8 cellular contexts compared by ENCODE assay signal in the genomic region with DNA sequence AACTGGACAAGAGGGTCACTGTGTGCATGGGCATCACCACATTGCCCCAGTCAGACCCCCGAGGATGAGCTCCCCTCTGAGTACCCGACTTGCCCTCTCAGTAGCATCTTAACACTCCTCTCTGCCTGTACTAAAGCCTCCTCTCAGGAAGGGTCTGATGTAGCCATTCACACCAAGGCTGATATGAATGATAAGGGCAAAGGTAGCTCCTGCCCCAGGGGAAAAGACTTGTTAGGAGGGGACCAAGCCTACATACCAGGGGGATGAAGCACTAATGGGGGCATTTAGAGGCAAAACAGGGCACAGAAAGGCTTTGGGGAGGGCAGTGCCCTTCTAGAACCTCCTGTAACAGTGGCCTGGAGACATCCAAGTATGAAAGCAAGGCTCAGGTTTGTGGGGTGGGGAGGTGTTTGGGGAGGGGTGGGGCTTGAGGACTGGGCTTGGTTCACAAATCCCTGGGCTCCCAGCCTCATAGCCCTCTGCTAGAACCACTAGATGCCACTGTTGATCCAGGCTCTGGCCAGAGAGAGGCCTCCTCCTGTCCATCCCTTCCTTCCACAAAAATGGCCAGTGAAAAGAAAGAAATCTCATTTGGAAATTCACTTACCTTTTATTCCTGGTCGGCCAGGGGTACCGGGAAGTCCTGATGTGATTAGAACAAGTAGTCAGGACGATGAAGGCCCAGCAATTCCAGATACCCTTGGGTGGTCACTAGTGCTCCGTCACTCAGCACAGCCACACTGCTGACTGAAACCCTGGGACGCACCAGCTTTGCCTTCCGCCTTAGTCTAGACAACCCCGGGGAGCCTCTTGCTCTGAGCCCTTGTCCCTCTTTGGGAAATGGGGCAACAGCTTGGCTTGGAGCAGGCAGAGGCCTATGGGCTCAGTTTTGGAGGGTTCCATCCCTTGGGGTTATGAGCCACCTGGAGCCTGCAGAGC. TPM values are rescaled to one million over a fixed set of nuclear protein-coding genes. Genes with fewer than 3 reads are reported as not detected.
DNase-seq lines count a peak whose midpoint lies in the region; ATAC-seq and TF ChIP-seq lines count a peak whose summit lies in the region.

No MANE protein-coding gene starts in this region.

- TF ChIP-seq CTCF in 22Rv1 (IDR thresholded peaks at IDR 0.05) (peak; percentile 32), epithelial cell of esophagus (IDR thresholded peaks at IDR 0.05; ENCODE audit: insufficient read depth, low read depth, low read length, missing control alignments) (peak; percentile 52)

- H3K36me3 ChIP-seq in NT2/D1 (ENCODE audit: insufficient read depth, insufficient read length, low read length) = no peaks in the 10 kb centered on the region

- DNase-seq in GM03348 (ENCODE audit: low spot score) (peak; percentile 92), NT2/D1 (ENCODE audit: low read depth, low spot score) (peak; percentile 59), epithelial cell of esophagus (ENCODE audit: low read depth) (no peak), myocyte (ENCODE audit: low read depth) (peak; percentile 73)
- no peak for DNase-seq in stimulated activated CD4-positive, alpha-beta T cell treated with anti-CD3 and anti-CD28 coated beads, Interleukin-2, amount 100 ng/mL, for 24 hours

- H3K4me3 ChIP-seq in NT2/D1 (ENCODE audit: insufficient read length, low read depth) = no peak overlapping the region
- no peak overlapping the region for H3K4me3 ChIP-seq in epithelial cell of esophagus (ENCODE audit: low read length)

- H3K9ac ChIP-seq in NT2/D1 (ENCODE audit: insufficient read length, low read depth) = no peak overlapping the region

- no peaks in the 10 kb centered on the region for H3K27me3 ChIP-seq in NT2/D1 (ENCODE audit: insufficient read depth, insufficient read length)

- no peaks in the 10 kb centered on the region for H3K9me3 ChIP-seq in NT2/D1 (ENCODE audit: insufficient read depth, low read length)

- H3K4me1 ChIP-seq in NT2/D1 (ENCODE audit: insufficient read depth, insufficient read length) = no peaks in the 10 kb centered on the region

- H3K27ac ChIP-seq in 22Rv1 = no peak overlapping the region

- ATAC-seq in HG03039 (IDR thresholded peaks at IDR 0.05; ENCODE audit: unreplicated experiment) (no peak), HG02973 (IDR thresholded peaks at IDR 0.05; ENCODE audit: unreplicated experiment) (no peak)

RNA-seq across cellular contexts. Expression of a gene that starts 40.3 kb away (rescaled TPM):
- 0.03 and 0.16 TPM in 2 replicates for total RNA-seq in myocyte
- not detected for polyA plus RNA-seq in myocyte (2012)

Comparison
In these comparisons a context has a peak if more than half of its experiments do, and no peak if none do; other contexts are left out.
1. DNase-seq: peak in GM03348 (single experiment), NT2/D1 (single experiment) and myocyte (single experiment); none in epithelial cell of esophagus (single experiment) and stimulated activated CD4-positive, alpha-beta T cell treated with anti-CD3 and anti-CD28 coated beads, Interleukin-2, amount 100 ng/mL, for 24 hours (0 of 2).